Comparison of ENCODE assay signal across 13 cellular contexts in genomic region chr2:16257001-16257724, GRCh38.
DNase-seq lines count a peak whose midpoint lies in the region; ATAC-seq and TF ChIP-seq lines count a peak whose summit lies in the region.
"Had no signal": no experiment of that assay in that cellular context is flagged by ENCODE, and none has a peak within 500 bp of the region (broad histone marks: within the 10 kb centered on the region; RNA-seq: fewer than 3 reads in every experiment).

No MANE protein-coding gene starts in this region.

- H4K20me1 ChIP-seq in KMS-11 (ENCODE audit: insufficient read depth) = no peaks in the 10 kb centered on the region

- H3K9me3 ChIP-seq in endodermal cell (ENCODE audit: control insufficient read depth, low read length) = peaks cover 8% of the 10 kb centered on the region
- peaks cover 3% of the 10 kb centered on the region for H3K9me3 ChIP-seq in skeletal muscle satellite cell (replicated peaks; ENCODE audit: low read length)
- no peaks in the 10 kb centered on the region for H3K9me3 ChIP-seq in uterus

- intact Hi-C loops in activated CD4-positive, alpha-beta T cell treated with anti-CD3 and anti-CD28 coated beads, Interleukin-2, amount 10 ng/mL, durations not matched to agents 24 days and 14 days (cut with micrococcal nuclease) = no loop called here
- intact Hi-C loops in uterus (cut with DNase I; ENCODE audit: low total_unique reads) = no loop called here

- H3K79me2 ChIP-seq in KMS-11 (ENCODE audit: insufficient read depth, low read depth) = no peaks in the 10 kb centered on the region

- H3K4me3 Mint-ChIP-seq in activated CD4-positive, alpha-beta T cell treated with anti-CD3 and anti-CD28 coated beads, Interleukin-2, amount 10 ng/mL, durations not matched to agents 24 days and 14 days = no peak overlapping the region
- no peak overlapping the region for H3K4me3 Mint-ChIP-seq in endodermal cell
- H3K4me3 Mint-ChIP-seq: HFFc6 had no signal

- TF ChIP-seq CTCF in KMS-11 (conservative IDR thresholded peaks at IDR 0.05; ENCODE audit: low read depth, low read length) (no peak), endodermal cell (conservative IDR thresholded peaks at IDR 0.05) (no peak), uterus (IDR thresholded peaks at IDR 0.05) (no peak)

- peak overlapping the region; percentile 68 for H2AFZ ChIP-seq in KMS-11 (ENCODE audit: low read depth)

- TF ChIP-seq POLR2A in uterus (IDR thresholded peaks at IDR 0.05) = no peak

- no peak for DNase-seq in activated CD4-positive, alpha-beta T cell treated with anti-CD3 and anti-CD28 coated beads, Interleukin-2, amount 10 ng/mL, durations not matched to agents 24 days and 14 days
- no peak for DNase-seq in activated CD4-positive, alpha-beta T cell treated with anti-CD3 and anti-CD28 coated beads for 4 hours
- DNase-seq in endodermal cell (peak; percentile 22), uterus (no peak), HPDE6-E6E7 (ENCODE audit: extremely low spot score) (no peak)
- DNase-seq: Calu3, HFFc6, NCI-H2227 treated with DMSO at 0.1 percent for 48 hours, NCI-H526 treated with DMSO at 0.1 percent for 48 hours, Right ventricle myocardium superior had no signal

- peaks cover 11% of the 10 kb centered on the region for H3K27me3 Mint-ChIP-seq in activated CD4-positive, alpha-beta T cell treated with anti-CD3 and anti-CD28 coated beads, Interleukin-2, amount 10 ng/mL, durations not matched to agents 24 days and 14 days
- peaks cover 9% of the 10 kb centered on the region for H3K27me3 Mint-ChIP-seq in endodermal cell (ENCODE audit: insufficient read depth)

- H3K4me1 Mint-ChIP-seq in activated CD4-positive, alpha-beta T cell treated with anti-CD3 and anti-CD28 coated beads, Interleukin-2, amount 10 ng/mL, durations not matched to agents 24 days and 14 days = no peaks in the 10 kb centered on the region
- peaks cover 38% of the 10 kb centered on the region for H3K4me1 Mint-ChIP-seq in endodermal cell

- H3K4me3 ChIP-seq in KMS-11 (IDR thresholded peaks at IDR 0.05; ENCODE audit: insufficient read depth, low read depth, low read length) = no peak overlapping the region
- no peak overlapping the region for H3K4me3 ChIP-seq in endodermal cell (ENCODE audit: low read length)
- no peak overlapping the region for H3K4me3 ChIP-seq in skeletal muscle satellite cell (ENCODE audit: low read length)
- no peak overlapping the region for H3K4me3 ChIP-seq in uterus

- peak overlapping the region; percentile 6 for H3K27ac Mint-ChIP-seq in activated CD4-positive, alpha-beta T cell treated with anti-CD3 and anti-CD28 coated beads, Interleukin-2, amount 10 ng/mL, durations not matched to agents 24 days and 14 days
- no peak overlapping the region for H3K27ac Mint-ChIP-seq in endodermal cell
- H3K27ac Mint-ChIP-seq: HFFc6 had no signal

- no peak overlapping the region; the same call in 1 of the 2 replicates for H3K9ac ChIP-seq in KMS-11
- H3K9ac ChIP-seq in endodermal cell (ENCODE audit: extremely low read depth, low read length, poor library complexity, severe bottlenecking) = no peak overlapping the region
- H3K9ac ChIP-seq in skeletal muscle satellite cell (ENCODE audit: low read depth, low read length) = no peak overlapping the region

- H3K27me3 ChIP-seq in KMS-11 (ENCODE audit: insufficient read depth, low read depth) (no peaks in the 10 kb centered on the region), endodermal cell (ENCODE audit: control insufficient read depth, insufficient read depth, low read length, poor library complexity, severe bottlenecking) (no peaks in the 10 kb centered on the region), skeletal muscle satellite cell (ENCODE audit: control insufficient read depth, insufficient read depth, low read length) (no peaks in the 10 kb centered on the region), uterus (no peaks in the 10 kb centered on the region)

- H3K27ac ChIP-seq in KMS-11 (peak overlapping the region; percentile 68), endodermal cell (ENCODE audit: low read depth, low read length) (no peak overlapping the region), uterus (no peak overlapping the region)

- H3K4me1 ChIP-seq in KMS-11 (ENCODE audit: low read depth, poor library complexity, severe bottlenecking) (peaks cover 33% of the 10 kb centered on the region), endodermal cell (ENCODE audit: control insufficient read depth, insufficient read depth, low read length) (peaks cover 5% of the 10 kb centered on the region), skeletal muscle satellite cell (ENCODE audit: control insufficient read depth, insufficient read depth, low read length) (peaks cover 6% of the 10 kb centered on the region), uterus (no peaks in the 10 kb centered on the region)

- H3K36me3 Mint-ChIP-seq in activated CD4-positive, alpha-beta T cell treated with anti-CD3 and anti-CD28 coated beads, Interleukin-2, amount 10 ng/mL, durations not matched to agents 24 days and 14 days (ENCODE audit: low read depth) = no peaks in the 10 kb centered on the region
- no peaks in the 10 kb centered on the region for H3K36me3 Mint-ChIP-seq in endodermal cell (ENCODE audit: low read depth)

- WGBS in endodermal cell (ENCODE audit: insufficient coverage in 1 of 2, insufficient read length in 1 of 2), 2 experiments = 95 to 100% methylated on average over 1 to 3 of the region's 3 CpGs

- no peaks in the 10 kb centered on the region for H3K9me3 Mint-ChIP-seq in activated CD4-positive, alpha-beta T cell treated with anti-CD3 and anti-CD28 coated beads, Interleukin-2, amount 10 ng/mL, durations not matched to agents 24 days and 14 days
- peaks cover 3% of the 10 kb centered on the region for H3K9me3 Mint-ChIP-seq in endodermal cell

- H3K4me2 ChIP-seq in KMS-11 (peak overlapping the region; percentile 89), skeletal muscle satellite cell (ENCODE audit: low read length) (peak overlapping the region; percentile 30)

- H3K36me3 ChIP-seq in KMS-11 (ENCODE audit: insufficient read depth) (no peaks in the 10 kb centered on the region), endodermal cell (ENCODE audit: control insufficient read depth, insufficient read depth, low read length) (no peaks in the 10 kb centered on the region), skeletal muscle satellite cell (ENCODE audit: insufficient read depth, low read length) (no peaks in the 10 kb centered on the region), uterus (no peaks in the 10 kb centered on the region)

- ATAC-seq in HG03159 (IDR thresholded peaks at IDR 0.05; ENCODE audit: unreplicated experiment) = no peak
